In the genomic region with DNA sequence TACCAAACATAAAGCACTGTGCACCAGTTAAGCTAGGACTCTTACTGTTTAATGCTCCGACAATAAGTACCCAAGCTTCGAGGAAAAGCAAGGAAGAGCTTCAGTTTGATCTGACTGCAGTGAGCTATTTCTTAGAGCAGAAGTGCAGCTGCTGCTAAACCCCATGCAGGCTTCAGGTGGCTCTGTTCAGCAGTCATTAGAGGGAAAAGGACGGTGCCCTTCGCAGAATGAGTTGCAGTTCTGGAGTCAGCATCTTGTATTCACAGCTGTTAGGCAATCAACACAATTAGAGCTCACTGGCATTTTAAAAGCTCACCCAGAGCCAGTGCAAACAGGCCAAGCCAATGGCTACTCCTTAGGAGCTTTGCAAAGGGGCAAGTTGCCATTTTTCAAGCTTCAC, we compare ENCODE assay signal across 1 cellular context.
TF ChIP-seq lines count a peak whose summit lies in the region.

No MANE protein-coding gene starts in this region.

TF ChIP-seq in K562, 482 proteins besides CTCF, POLR2A, EP300 and RAD21:
- TF ChIP-seq, protein P1, sequence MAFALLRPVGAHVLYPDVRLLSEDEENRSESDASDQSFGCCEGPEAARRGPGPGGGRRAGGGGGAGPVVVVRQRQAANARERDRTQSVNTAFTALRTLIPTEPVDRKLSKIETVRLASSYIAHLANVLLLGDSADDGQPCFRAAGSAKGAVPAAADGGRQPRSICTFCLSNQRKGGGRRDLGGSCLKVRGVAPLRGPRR (CRISPR knock-in tag; IDR thresholded peaks at IDR 0.05) = no peak
- TF ChIP-seq PHF21A (IDR thresholded peaks at IDR 0.05; ENCODE audit: borderline replicate concordance, low read depth) = no peak
- TF ChIP-seq, protein P2, sequence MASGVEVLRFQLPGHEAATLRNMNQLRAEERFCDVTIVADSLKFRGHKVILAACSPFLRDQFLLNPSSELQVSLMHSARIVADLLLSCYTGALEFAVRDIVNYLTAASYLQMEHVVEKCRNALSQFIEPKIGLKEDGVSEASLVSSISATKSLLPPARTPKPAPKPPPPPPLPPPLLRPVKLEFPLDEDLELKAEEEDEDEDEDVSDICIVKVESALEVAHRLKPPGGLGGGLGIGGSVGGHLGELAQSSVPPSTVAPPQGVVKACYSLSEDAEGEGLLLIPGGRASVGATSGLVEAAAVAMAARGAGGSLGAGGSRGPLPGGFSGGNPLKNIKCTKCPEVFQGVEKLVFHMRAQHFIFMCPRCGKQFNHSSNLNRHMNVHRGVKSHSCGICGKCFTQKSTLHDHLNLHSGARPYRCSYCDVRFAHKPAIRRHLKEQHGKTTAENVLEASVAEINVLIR (CRISPR knock-in tag; IDR thresholded peaks at IDR 0.05) = no peak
- TF ChIP-seq, protein P3, sequence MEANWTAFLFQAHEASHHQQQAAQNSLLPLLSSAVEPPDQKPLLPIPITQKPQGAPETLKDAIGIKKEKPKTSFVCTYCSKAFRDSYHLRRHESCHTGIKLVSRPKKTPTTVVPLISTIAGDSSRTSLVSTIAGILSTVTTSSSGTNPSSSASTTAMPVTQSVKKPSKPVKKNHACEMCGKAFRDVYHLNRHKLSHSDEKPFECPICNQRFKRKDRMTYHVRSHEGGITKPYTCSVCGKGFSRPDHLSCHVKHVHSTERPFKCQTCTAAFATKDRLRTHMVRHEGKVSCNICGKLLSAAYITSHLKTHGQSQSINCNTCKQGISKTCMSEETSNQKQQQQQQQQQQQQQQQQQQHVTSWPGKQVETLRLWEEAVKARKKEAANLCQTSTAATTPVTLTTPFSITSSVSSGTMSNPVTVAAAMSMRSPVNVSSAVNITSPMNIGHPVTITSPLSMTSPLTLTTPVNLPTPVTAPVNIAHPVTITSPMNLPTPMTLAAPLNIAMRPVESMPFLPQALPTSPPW (CRISPR knock-in tag; IDR thresholded peaks at IDR 0.05) = no peak
